8 cellular contexts compared by ENCODE assay signal in genomic region chr17:49575524-49576120, GRCh38. TPM values are rescaled to one million over a fixed set of nuclear protein-coding genes. Genes with fewer than 3 reads are reported as not detected.
DNase-seq lines count a peak whose midpoint lies in the region; ATAC-seq and TF ChIP-seq lines count a peak whose summit lies in the region.

TSS of gene NXPH3 (plus strand) at chr17:49575871. CDS start at chr17:49576220, 349 bp downstream.

- in situ Hi-C loops in gastrocnemius medialis (cut with MboI; ENCODE audit: low sequenced_read_pairs in 4 of 4): loop anchor here in 2 of 4 donors (10.0 kb wide), 2 partner anchors 269 to 279 kb away; partner anchors contain the start of gene TAC4 (in 1 of the 2)

- no peak for DNase-seq in CD14-positive monocyte (ENCODE audit: low spot score)
- DNase-seq in SKM-1 treated with dmso at 0.1 percent for 144 hours (lab: John Stamatoyannopoulos, UW; ENCODE audit: unreplicated experiment): peak; percentile 47
- peak; percentile 14 for DNase-seq in activated naive CD8-positive, alpha-beta T cell treated with anti-CD3 and anti-CD28 coated beads, Interleukin-2, amount 50 U/mL, for 16 hours (ENCODE audit: low read depth, low spot score)
- peak; percentile 67 for DNase-seq in right atrium auricular region (ENCODE audit: low spot score)
- peak in 1 of 2 donors; percentile 54 for DNase-seq in gastrocnemius medialis
- no peak for DNase-seq in NCI-H128 (lab: John Stamatoyannopoulos, UW; ENCODE audit: unreplicated experiment)

- H3K9me3 Mint-ChIP-seq in CD14-positive monocyte: peaks cover 1 to 15% (median 7%) of the 10 kb centered on the region in 7 donors

- peak; percentile 60 for TF ChIP-seq CTCF in CD14-positive monocyte (IDR thresholded peaks at IDR 0.05)
- TF ChIP-seq CTCF in right atrium auricular region (IDR thresholded peaks at IDR 0.05): peak; percentile 65 to 80
- peak in 4 of 5 experiments; percentile 86 to 96 (median 93) for TF ChIP-seq CTCF in gastrocnemius medialis (IDR thresholded peaks at IDR 0.05 in 4 of 5, conservative IDR thresholded peaks at IDR 0.05 in 1 of 5)

- peak within 1 kb of the TSS; percentile 63 to 89 for H3K4me3 Mint-ChIP-seq in CD14-positive monocyte

- no peaks in the 10 kb centered on the region for H3K27me3 ChIP-seq in right atrium auricular region
- peaks cover 0 to 4% (median 0%) of the 10 kb centered on the region in 3 donors for H3K27me3 ChIP-seq in gastrocnemius medialis

- H3K4me1 ChIP-seq in right atrium auricular region (peaks cover 0 to 38% of the 10 kb centered on the region in 2 donors), gastrocnemius medialis (peaks cover 11 to 19% of the 10 kb centered on the region in 2 donors)

- H3K4me1 Mint-ChIP-seq in CD14-positive monocyte: peaks cover 11% of the 10 kb centered on the region

- H3K36me3 ChIP-seq in right atrium auricular region (no peaks in the 10 kb centered on the region), gastrocnemius medialis (no peaks in the 10 kb centered on the region)

- no peak within 1 kb of the TSS for H3K27ac Mint-ChIP-seq in CD14-positive monocyte

- no peak for TF ChIP-seq POLR2A in gastrocnemius medialis (IDR thresholded peaks at IDR 0.05)

- H3K4me3 ChIP-seq in right atrium auricular region: peak within 1 kb of the TSS; percentile 68 to 76
- H3K4me3 ChIP-seq in gastrocnemius medialis: peak within 1 kb of the TSS; percentile 66 to 76 (median 70)

- H3K27me3 Mint-ChIP-seq in CD14-positive monocyte (ENCODE audit: low read depth in 3 of 3): peaks cover 64 to 83% (median 70%) of the 10 kb centered on the region in 3 donors

- no peaks in the 10 kb centered on the region for H3K9me3 ChIP-seq in right atrium auricular region
- no peaks in the 10 kb centered on the region for H3K9me3 ChIP-seq in gastrocnemius medialis

- ATAC-seq in HG02981 (IDR thresholded peaks at IDR 0.05; ENCODE audit: unreplicated experiment): peak; percentile 41
- ATAC-seq in gastrocnemius medialis: peak; percentile 76
- ATAC-seq in HG03571 (IDR thresholded peaks at IDR 0.05; ENCODE audit: unreplicated experiment): no peak

- H3K36me3 Mint-ChIP-seq in CD14-positive monocyte: no peaks in the 10 kb centered on the region

- intact Hi-C loops in CD14-positive monocyte (cut with micrococcal nuclease) (loop anchor here in 1 of 2 donors (10.0 kb wide), 2 partner anchors 279 to 419 kb away; partner anchors contain the start of gene DLX3), gastrocnemius medialis (cut with DNase I; ENCODE audit: low total_unique reads) (loop anchor here (5.0 kb wide), 1 partner anchor 37 kb away; no protein-coding TSS in a partner anchor)

- H3K27ac ChIP-seq in right atrium auricular region (peak within 1 kb of the TSS; percentile 78 to 85), gastrocnemius medialis (peak within 1 kb of the TSS; percentile 58 to 69 (median 65))

RNA-seq across cellular contexts. Expression of gene NXPH3, which starts in this region (rescaled TPM):
- not detected for polyA plus RNA-seq in CD14-positive monocyte
- total RNA-seq in right atrium auricular region (1 to 10 TPM; 3.4 to 8.8 TPM), gastrocnemius medialis (1 to 10 TPM; 1.3 to 3.0 (median 1.7) TPM)

Comparison
In these comparisons a context has a peak if more than half of its experiments do, and no peak if none do; other contexts are left out.
1. DNase-seq: peak in SKM-1 treated with dmso at 0.1 percent for 144 hours (single experiment), activated naive CD8-positive, alpha-beta T cell treated with anti-CD3 and anti-CD28 coated beads, Interleukin-2, amount 50 U/mL, for 16 hours (single experiment) and right atrium auricular region (single experiment); none in CD14-positive monocyte (single experiment) and NCI-H128 (single experiment).
2. Peak in every context shown above with its lines, with median percentiles within 50 percentile points of each other: CTCF ChIP-seq.